21 cellular contexts compared by ENCODE assay signal in genomic region chr16:31676731-31677130, GRCh38.
"Had no signal": no experiment of that assay in that cellular context is flagged by ENCODE, and none has a peak within 500 bp of the region (broad histone marks: within the 10 kb centered on the region; RNA-seq: fewer than 3 reads in every experiment).

No MANE protein-coding gene starts in this region.

- H3K4me2 ChIP-seq: PC-9 had no signal

- H3K27ac ChIP-seq: PC-9 had no signal

- H3K4me3 ChIP-seq: K562, PC-9 had no signal

- H3K27ac Mint-ChIP-seq: activated B cell treated with CpG ODN at 0.5 μM for 24 hours; activated CD4-positive, alpha-beta memory T cell treated with anti-CD3 and anti-CD28 coated beads for 36 hours; activated naive CD4-positive, alpha-beta T cell treated with anti-CD3 and anti-CD28 coated beads for 36 hours; activated T-cell treated with anti-CD3 and anti-CD28 coated beads, Interleukin-2, amount 50 U/mL, for 24 hours; activated T-helper 1 cell treated with anti-CD3 and anti-CD28 coated beads, Interleukin-12 subunit alpha, Interleukin-12 subunit beta, Interleukin-2, Interleukin-4 antibody, amounts not matched to agents 30 ng/mL and 10 ng/mL and 1 ng/mL, durations not matched to agents 14 hours and 24 hours and 36 hours; brain had no signal

- ATAC-seq: K562 had no signal

- H3K36me3 Mint-ChIP-seq: brain had no signal

- H3K4me3 Mint-ChIP-seq: activated B cell treated with CpG ODN at 0.5 μM for 24 hours; activated CD4-positive, alpha-beta memory T cell treated with anti-CD3 and anti-CD28 coated beads for 36 hours; activated naive CD4-positive, alpha-beta T cell treated with anti-CD3 and anti-CD28 coated beads for 36 hours; activated T-cell treated with anti-CD3 and anti-CD28 coated beads, Interleukin-2, amount 50 U/mL, for 24 hours; activated T-helper 1 cell treated with anti-CD3 and anti-CD28 coated beads, Interleukin-12 subunit alpha, Interleukin-12 subunit beta, Interleukin-2, Interleukin-4 antibody, amounts not matched to agents 30 ng/mL and 10 ng/mL and 1 ng/mL, durations not matched to agents 14 hours and 24 hours and 36 hours; brain; central memory CD8-positive, alpha-beta T cell had no signal

- H3K27me3 Mint-ChIP-seq: activated T-cell treated with anti-CD3 and anti-CD28 coated beads, Interleukin-2, amount 50 U/mL, for 24 hours had no signal

- DNase-seq: activated B cell treated with CpG ODN at 0.5 μM for 24 hours; activated CD4-positive, alpha-beta memory T cell treated with anti-CD3 and anti-CD28 coated beads for 36 hours; activated effector memory CD4-positive, alpha-beta T cell treated with anti-CD3 and anti-CD28 coated beads, Interleukin-2, amount 50 U/mL, for 16 hours; activated naive CD4-positive, alpha-beta T cell treated with anti-CD3 and anti-CD28 coated beads for 36 hours; activated T-cell treated with anti-CD3 and anti-CD28 coated beads, Interleukin-2, amount 50 U/mL, for 24 hours; amygdala; cortex of kidney; Kasumi-1; NCI-H1105 treated with DMSO at 0.1 percent for 48 hours; NCI-H1436 treated with DMSO at 0.1 percent for 48 hours; NCI-H187; NCI-H2081; NCI-H510A treated with DMSO at 0.1 percent for 48 hours; PC-9; SHP77 treated with DMSO at 0.1 percent for 48 hours; T-helper 2 cell; T1000 had no signal

- H3K4me1 Mint-ChIP-seq: activated B cell treated with CpG ODN at 0.5 μM for 24 hours, brain had no signal

- H3K9me3 Mint-ChIP-seq: activated B cell treated with CpG ODN at 0.5 μM for 24 hours; central memory CD8-positive, alpha-beta T cell had no signal

- H2AFZ ChIP-seq: PC-9 had no signal
